Comparison of ENCODE assay signal across 1 cellular context in genomic region chr16:678858-679807, GRCh38.
TF ChIP-seq lines count a peak whose summit lies in the region.

No MANE protein-coding gene starts in this region.

TF ChIP-seq in GM12878, 131 proteins besides CTCF, POLR2A, EP300 and RAD21:
- TF ChIP-seq, protein P1, sequence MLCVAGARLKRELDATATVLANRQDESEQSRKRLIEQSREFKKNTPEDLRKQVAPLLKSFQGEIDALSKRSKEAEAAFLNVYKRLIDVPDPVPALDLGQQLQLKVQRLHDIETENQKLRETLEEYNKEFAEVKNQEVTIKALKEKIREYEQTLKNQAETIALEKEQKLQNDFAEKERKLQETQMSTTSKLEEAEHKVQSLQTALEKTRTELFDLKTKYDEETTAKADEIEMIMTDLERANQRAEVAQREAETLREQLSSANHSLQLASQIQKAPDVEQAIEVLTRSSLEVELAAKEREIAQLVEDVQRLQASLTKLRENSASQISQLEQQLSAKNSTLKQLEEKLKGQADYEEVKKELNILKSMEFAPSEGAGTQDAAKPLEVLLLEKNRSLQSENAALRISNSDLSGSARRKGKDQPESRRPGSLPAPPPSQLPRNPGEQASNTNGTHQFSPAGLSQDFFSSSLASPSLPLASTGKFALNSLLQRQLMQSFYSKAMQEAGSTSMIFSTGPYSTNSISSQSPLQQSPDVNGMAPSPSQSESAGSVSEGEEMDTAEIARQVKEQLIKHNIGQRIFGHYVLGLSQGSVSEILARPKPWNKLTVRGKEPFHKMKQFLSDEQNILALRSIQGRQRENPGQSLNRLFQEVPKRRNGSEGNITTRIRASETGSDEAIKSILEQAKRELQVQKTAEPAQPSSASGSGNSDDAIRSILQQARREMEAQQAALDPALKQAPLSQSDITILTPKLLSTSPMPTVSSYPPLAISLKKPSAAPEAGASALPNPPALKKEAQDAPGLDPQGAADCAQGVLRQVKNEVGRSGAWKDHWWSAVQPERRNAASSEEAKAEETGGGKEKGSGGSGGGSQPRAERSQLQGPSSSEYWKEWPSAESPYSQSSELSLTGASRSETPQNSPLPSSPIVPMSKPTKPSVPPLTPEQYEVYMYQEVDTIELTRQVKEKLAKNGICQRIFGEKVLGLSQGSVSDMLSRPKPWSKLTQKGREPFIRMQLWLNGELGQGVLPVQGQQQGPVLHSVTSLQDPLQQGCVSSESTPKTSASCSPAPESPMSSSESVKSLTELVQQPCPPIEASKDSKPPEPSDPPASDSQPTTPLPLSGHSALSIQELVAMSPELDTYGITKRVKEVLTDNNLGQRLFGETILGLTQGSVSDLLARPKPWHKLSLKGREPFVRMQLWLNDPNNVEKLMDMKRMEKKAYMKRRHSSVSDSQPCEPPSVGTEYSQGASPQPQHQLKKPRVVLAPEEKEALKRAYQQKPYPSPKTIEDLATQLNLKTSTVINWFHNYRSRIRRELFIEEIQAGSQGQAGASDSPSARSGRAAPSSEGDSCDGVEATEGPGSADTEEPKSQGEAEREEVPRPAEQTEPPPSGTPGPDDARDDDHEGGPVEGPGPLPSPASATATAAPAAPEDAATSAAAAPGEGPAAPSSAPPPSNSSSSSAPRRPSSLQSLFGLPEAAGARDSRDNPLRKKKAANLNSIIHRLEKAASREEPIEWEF (IDR thresholded peaks at IDR 0.05; ENCODE audit: insufficient replicate concordance, low read depth, low read length) = no peak
- TF ChIP-seq MEF2B (IDR thresholded peaks at IDR 0.05; ENCODE audit: partially characterized antibody, poor library complexity, severe bottlenecking) = no peak
- 0 out of 2 replicates have a peak, but pooled peaks have one; percentile 10 for TF ChIP-seq LARP7 (IDR thresholded peaks at IDR 0.05)
- no peak for TF ChIP-seq KLF5 (IDR thresholded peaks at IDR 0.05; ENCODE audit: partially characterized antibody)
- TF ChIP-seq POLR2AphosphoS2 (IDR thresholded peaks at IDR 0.05; ENCODE audit: low read depth, low read length) = no peak
- no peak for TF ChIP-seq RCOR1 (conservative IDR thresholded peaks at IDR 0.05; ENCODE audit: low read depth, low read length)
- no peak for TF ChIP-seq CHD1 (IDR thresholded peaks at IDR 0.05; ENCODE audit: low read depth, low read length)
- TF ChIP-seq SMARCA5 (IDR thresholded peaks at IDR 0.05) = 0 out of 2 replicates have a peak, but pooled peaks have one; percentile 24
- TF ChIP-seq, protein P2, sequence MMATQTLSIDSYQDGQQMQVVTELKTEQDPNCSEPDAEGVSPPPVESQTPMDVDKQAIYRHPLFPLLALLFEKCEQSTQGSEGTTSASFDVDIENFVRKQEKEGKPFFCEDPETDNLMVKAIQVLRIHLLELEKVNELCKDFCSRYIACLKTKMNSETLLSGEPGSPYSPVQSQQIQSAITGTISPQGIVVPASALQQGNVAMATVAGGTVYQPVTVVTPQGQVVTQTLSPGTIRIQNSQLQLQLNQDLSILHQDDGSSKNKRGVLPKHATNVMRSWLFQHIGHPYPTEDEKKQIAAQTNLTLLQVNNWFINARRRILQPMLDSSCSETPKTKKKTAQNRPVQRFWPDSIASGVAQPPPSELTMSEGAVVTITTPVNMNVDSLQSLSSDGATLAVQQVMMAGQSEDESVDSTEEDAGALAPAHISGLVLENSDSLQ (IDR thresholded peaks at IDR 0.05) = peak; percentile 16; the same call in 1 of the 2 replicates
- no peak for TF ChIP-seq ESRRA (IDR thresholded peaks at IDR 0.05; ENCODE audit: low read length)
- no peak for TF ChIP-seq MEF2A (IDR thresholded peaks at IDR 0.05; ENCODE audit: insufficient read depth, low read depth, low read length)
- no peak for TF ChIP-seq ATF7 (IDR thresholded peaks at IDR 0.05; ENCODE audit: low read depth)
- no peak for TF ChIP-seq IRF5 (IDR thresholded peaks at IDR 0.05; ENCODE audit: borderline replicate concordance)
- no peak for TF ChIP-seq IKZF1 (conservative IDR thresholded peaks at IDR 0.05)
- TF ChIP-seq CBX3 (IDR thresholded peaks at IDR 0.05; ENCODE audit: borderline replicate concordance, low read depth) = no peak
- no peak for TF ChIP-seq ZBTB40 (IDR thresholded peaks at IDR 0.05; ENCODE audit: borderline replicate concordance)
- TF ChIP-seq NFYA (IDR thresholded peaks at IDR 0.05; ENCODE audit: borderline replicate concordance, low read depth, low read length) = no peak
- no peak for TF ChIP-seq ZBED1 (IDR thresholded peaks at IDR 0.05; ENCODE audit: borderline replicate concordance)
- TF ChIP-seq, protein P3, sequence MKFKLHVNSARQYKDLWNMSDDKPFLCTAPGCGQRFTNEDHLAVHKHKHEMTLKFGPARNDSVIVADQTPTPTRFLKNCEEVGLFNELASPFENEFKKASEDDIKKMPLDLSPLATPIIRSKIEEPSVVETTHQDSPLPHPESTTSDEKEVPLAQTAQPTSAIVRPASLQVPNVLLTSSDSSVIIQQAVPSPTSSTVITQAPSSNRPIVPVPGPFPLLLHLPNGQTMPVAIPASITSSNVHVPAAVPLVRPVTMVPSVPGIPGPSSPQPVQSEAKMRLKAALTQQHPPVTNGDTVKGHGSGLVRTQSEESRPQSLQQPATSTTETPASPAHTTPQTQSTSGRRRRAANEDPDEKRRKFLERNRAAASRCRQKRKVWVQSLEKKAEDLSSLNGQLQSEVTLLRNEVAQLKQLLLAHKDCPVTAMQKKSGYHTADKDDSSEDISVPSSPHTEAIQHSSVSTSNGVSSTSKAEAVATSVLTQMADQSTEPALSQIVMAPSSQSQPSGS (IDR thresholded peaks at IDR 0.05; ENCODE audit: low read length) = no peak
- TF ChIP-seq, protein P4, sequence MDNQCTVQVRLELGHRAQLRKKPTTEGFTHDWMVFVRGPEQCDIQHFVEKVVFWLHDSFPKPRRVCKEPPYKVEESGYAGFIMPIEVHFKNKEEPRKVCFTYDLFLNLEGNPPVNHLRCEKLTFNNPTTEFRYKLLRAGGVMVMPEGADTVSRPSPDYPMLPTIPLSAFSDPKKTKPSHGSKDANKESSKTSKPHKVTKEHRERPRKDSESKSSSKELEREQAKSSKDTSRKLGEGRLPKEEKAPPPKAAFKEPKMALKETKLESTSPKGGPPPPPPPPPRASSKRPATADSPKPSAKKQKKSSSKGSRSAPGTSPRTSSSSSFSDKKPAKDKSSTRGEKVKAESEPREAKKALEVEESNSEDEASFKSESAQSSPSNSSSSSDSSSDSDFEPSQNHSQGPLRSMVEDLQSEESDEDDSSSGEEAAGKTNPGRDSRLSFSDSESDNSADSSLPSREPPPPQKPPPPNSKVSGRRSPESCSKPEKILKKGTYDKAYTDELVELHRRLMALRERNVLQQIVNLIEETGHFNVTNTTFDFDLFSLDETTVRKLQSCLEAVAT (IDR thresholded peaks at IDR 0.05) = peak; percentile 58; the same call in 1 of the 2 replicates
- no peak for TF ChIP-seq IKZF2 (IDR thresholded peaks at IDR 0.05)
- no peak for TF ChIP-seq ZNF24 (IDR thresholded peaks at IDR 0.05)
- no peak for TF ChIP-seq PAX8 (IDR thresholded peaks at IDR 0.05)
- TF ChIP-seq CEBPB (IDR thresholded peaks at IDR 0.05; ENCODE audit: borderline replicate concordance in 1 of 2, low read depth in 2 of 2, low read length in 2 of 2) = no peak
- TF ChIP-seq, protein P5, sequence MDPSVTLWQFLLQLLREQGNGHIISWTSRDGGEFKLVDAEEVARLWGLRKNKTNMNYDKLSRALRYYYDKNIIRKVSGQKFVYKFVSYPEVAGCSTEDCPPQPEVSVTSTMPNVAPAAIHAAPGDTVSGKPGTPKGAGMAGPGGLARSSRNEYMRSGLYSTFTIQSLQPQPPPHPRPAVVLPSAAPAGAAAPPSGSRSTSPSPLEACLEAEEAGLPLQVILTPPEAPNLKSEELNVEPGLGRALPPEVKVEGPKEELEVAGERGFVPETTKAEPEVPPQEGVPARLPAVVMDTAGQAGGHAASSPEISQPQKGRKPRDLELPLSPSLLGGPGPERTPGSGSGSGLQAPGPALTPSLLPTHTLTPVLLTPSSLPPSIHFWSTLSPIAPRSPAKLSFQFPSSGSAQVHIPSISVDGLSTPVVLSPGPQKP (IDR thresholded peaks at IDR 0.05; ENCODE audit: low read depth, low read length) = no peak
- TF ChIP-seq TCF12 (IDR thresholded peaks at IDR 0.05; ENCODE audit: low read depth, low read length) = no peak
- TF ChIP-seq POLR2AphosphoS5 (IDR thresholded peaks at IDR 0.05; ENCODE audit: low read length) = no peak
- TF ChIP-seq EED (IDR thresholded peaks at IDR 0.05; ENCODE audit: low read depth) = no peak
- no peak for TF ChIP-seq NR2C2 (IDR thresholded peaks at IDR 0.05; ENCODE audit: borderline replicate concordance, control insufficient read depth, insufficient read length, low read depth)
- TF ChIP-seq BACH1 (IDR thresholded peaks at IDR 0.05; ENCODE audit: borderline replicate concordance) = peak; percentile 70; the same call in 1 of the 2 replicates
- 0 out of 2 replicates have a peak, but pooled peaks have one; percentile 12 for TF ChIP-seq NKRF (conservative IDR thresholded peaks at IDR 0.05)
- TF ChIP-seq KDM1A (IDR thresholded peaks at IDR 0.05; ENCODE audit: borderline replicate concordance) = no peak
- TF ChIP-seq GATAD2B (conservative IDR thresholded peaks at IDR 0.05; ENCODE audit: low read depth) = peak; percentile 12; the same call in 1 of the 2 replicates
- TF ChIP-seq SUZ12 (IDR thresholded peaks at IDR 0.05; ENCODE audit: unreplicated experiment) = no peak
TF ChIP-seq in GM12878: peak in this region for 7.
